34 cellular contexts compared by ENCODE assay signal in genomic region chr9:107109324-107109723, GRCh38.
"Had no signal": no experiment of that assay in that cellular context is flagged by ENCODE, and none has a peak within 500 bp of the region (broad histone marks: within the 10 kb centered on the region; RNA-seq: fewer than 3 reads in every experiment).

No MANE protein-coding gene starts in this region.

- DNase-seq: Karpas-422, Kasumi-1, MG63, MM.1S, MV-4-11, NCI-H1048, NCI-H1092, NCI-H1092 treated with DMSO at 0.1 percent for 48 hours, NCI-H1105, NCI-H1105 treated with DMSO at 0.1 percent for 48 hours, NCI-H1417, NCI-H1417 treated with DMSO at 0.1 percent for 48 hours, NCI-H1436, NCI-H1436 treated with DMSO at 0.1 percent for 48 hours, NCI-H146, NCI-H1694, NCI-H1694 treated with DMSO at 0.1 percent for 48 hours, NCI-H187, NCI-H187 treated with DMSO at 0.1 percent for 48 hours, NCI-H1930, NCI-H2029, NCI-H2029 treated with DMSO at 0.1 percent for 48 hours, NCI-H2081, NCI-H2081 treated with DMSO at 0.1 percent for 48 hours, NCI-H2107, NCI-H2171, NCI-H2171 treated with DMSO at 0.1 percent for 48 hours, NCI-H2227 treated with DMSO at 0.1 percent for 48 hours, NCI-H226, NCI-H345, NCI-H446, NCI-H446 treated with DMSO at 0.1 percent for 48 hours, NCI-H510A had no signal

- H3K4me3 ChIP-seq: MG63 had no signal

- H3K27ac ChIP-seq: KMS-11 had no signal

- H3K36me3 ChIP-seq: MG63 had no signal

- H3K27me3 ChIP-seq: MG63 had no signal

- H3K9me3 ChIP-seq: MG63 had no signal
